Comparison of ENCODE assay signal across 8 cellular contexts in the genomic region with DNA sequence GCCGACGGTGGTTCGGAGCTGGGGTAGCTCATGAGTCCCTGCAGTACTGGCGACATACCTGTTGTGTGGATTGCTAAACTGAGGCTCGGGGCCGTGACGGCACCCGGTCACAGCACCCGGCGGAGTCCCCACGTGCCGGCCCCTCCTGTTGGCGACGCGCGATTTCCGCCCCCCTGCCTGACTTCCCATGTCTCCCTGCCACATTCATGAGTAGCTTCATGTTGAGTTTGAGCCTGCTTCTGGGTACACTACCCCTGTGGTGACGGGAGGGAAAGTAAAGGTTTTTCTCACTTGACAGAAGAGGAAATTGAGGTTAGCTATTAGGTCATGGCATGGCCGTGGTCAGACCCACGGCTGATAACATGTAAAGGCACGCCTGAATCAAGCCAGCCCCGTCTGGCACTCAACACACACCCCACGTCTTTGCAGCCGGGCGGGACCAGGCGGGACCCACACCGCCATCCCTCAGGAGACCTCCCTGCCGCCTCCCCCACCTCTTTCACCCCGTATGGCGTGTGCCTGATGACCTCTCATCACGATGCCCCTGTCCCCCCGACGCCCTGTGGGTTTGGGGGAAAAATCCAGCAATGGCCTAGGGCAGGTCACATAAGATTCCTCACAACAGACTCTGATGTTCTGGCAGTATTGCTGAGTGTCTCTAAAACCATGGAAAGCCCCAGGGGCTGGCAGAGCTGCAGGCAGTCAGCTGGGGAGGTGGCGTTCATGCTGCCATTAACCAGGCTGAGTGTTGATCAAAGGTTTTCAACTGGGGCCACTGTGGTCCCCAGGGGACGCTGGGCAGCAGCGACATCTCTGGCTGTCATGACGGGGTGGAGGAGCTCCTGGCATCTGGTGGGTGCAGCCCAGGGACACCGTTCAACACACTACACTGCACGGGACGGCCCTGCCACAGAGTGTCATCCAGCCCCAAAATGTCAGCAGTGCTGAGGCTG. TPM values are rescaled to one million over a fixed set of nuclear protein-coding genes. Genes with fewer than 3 reads are reported as not detected.
A peak's percentile ranks its signal among the peaks of the same experiment; 100 is the strongest.
DNase-seq lines count a peak whose midpoint lies in the region; ATAC-seq, FAIRE-seq and TF ChIP-seq lines count a peak whose summit lies in the region.

No MANE protein-coding gene starts in this region.

- no peak for TF ChIP-seq POLR2A in H54 (IDR thresholded peaks at IDR 0.05; ENCODE audit: low read depth, low read length)

- peaks cover 19% of the 10 kb centered on the region for H3K79me2 ChIP-seq in SU-DHL-6 (ENCODE audit: insufficient read depth, low read length)

- no peak overlapping the region for H2AFZ ChIP-seq in SU-DHL-6 (ENCODE audit: low read depth, low read length, severe bottlenecking)

- peaks cover 7 to 40% (median 28%) of the 10 kb centered on the region in 5 donors for H3K36me3 Mint-ChIP-seq in naive thymus-derived CD4-positive, alpha-beta T cell
- no peaks in the 10 kb centered on the region for H3K36me3 Mint-ChIP-seq in progenitor cell of endocrine pancreas (ENCODE audit: insufficient read depth)
- H3K36me3 Mint-ChIP-seq in glutamatergic neuron (ENCODE audit: unreplicated experiment) = no peaks in the 10 kb centered on the region

- no peak overlapping the region for H3K4me2 ChIP-seq in SU-DHL-6 (ENCODE audit: low read depth, low read length, poor library complexity, severe bottlenecking)

- H3K27ac ChIP-seq in SU-DHL-6 (ENCODE audit: low read depth, low read length) = peak overlapping the region; percentile 63
- no peak overlapping the region for H3K27ac ChIP-seq in naive thymus-derived CD4-positive, alpha-beta T cell (ENCODE audit: low read depth, low read length)

- no peak overlapping the region for H3K4me3 Mint-ChIP-seq in naive thymus-derived CD4-positive, alpha-beta T cell
- H3K4me3 Mint-ChIP-seq in progenitor cell of endocrine pancreas (ENCODE audit: low read depth) (no peak overlapping the region), glutamatergic neuron (ENCODE audit: unreplicated experiment) (no peak overlapping the region)

- no peaks in the 10 kb centered on the region for H3K27me3 ChIP-seq in SU-DHL-6 (ENCODE audit: low read length)
- no peaks in the 10 kb centered on the region for H3K27me3 ChIP-seq in naive thymus-derived CD4-positive, alpha-beta T cell (ENCODE audit: control insufficient read depth in 2 of 2, insufficient read depth in 2 of 2, low read length in 2 of 2)

- no peaks in the 10 kb centered on the region for H3K27me3 Mint-ChIP-seq in naive thymus-derived CD4-positive, alpha-beta T cell
- H3K27me3 Mint-ChIP-seq in progenitor cell of endocrine pancreas = peaks cover 8% of the 10 kb centered on the region
- no peaks in the 10 kb centered on the region for H3K27me3 Mint-ChIP-seq in glutamatergic neuron (ENCODE audit: unreplicated experiment)

- peaks cover 30% of the 10 kb centered on the region for H3F3A ChIP-seq in SU-DHL-6 (ENCODE audit: insufficient read depth)

- no peak for DNase-seq in naive thymus-derived CD4-positive, alpha-beta T cell
- DNase-seq in H54 (ENCODE audit: insufficient read length, low spot score) (no peak), progenitor cell of endocrine pancreas (ENCODE audit: low spot score, unreplicated experiment) (no peak), EL (no peak), glutamatergic neuron (no peak)

- intact Hi-C loops in naive thymus-derived CD4-positive, alpha-beta T cell (cut with micrococcal nuclease) = no loop called here

- H3K9me2 ChIP-seq in SU-DHL-6 (replicated peaks; ENCODE audit: insufficient read depth, low read length) = no peaks in the 10 kb centered on the region

- peaks cover 0 to 3% (median 0%) of the 10 kb centered on the region in 11 donors for H3K9me3 Mint-ChIP-seq in naive thymus-derived CD4-positive, alpha-beta T cell
- no peaks in the 10 kb centered on the region for H3K9me3 Mint-ChIP-seq in progenitor cell of endocrine pancreas (ENCODE audit: low read depth)
- peaks cover 5% of the 10 kb centered on the region for H3K9me3 Mint-ChIP-seq in glutamatergic neuron (ENCODE audit: unreplicated experiment)

- CTCF ChIA-PET in naive thymus-derived CD4-positive, alpha-beta T cell (lab: Charles Lee) = no interaction called here

- TF ChIP-seq CTCF in SU-DHL-6 (IDR thresholded peaks at IDR 0.05; ENCODE audit: insufficient read depth, low read length, poor library complexity, severe bottlenecking) = no peak
- no peak for TF ChIP-seq CTCF in progenitor cell of endocrine pancreas (IDR thresholded peaks at IDR 0.05; ENCODE audit: unreplicated experiment)
- TF ChIP-seq CTCF in glutamatergic neuron (IDR thresholded peaks at IDR 0.05; ENCODE audit: partially characterized antibody, unreplicated experiment) = no peak

- ATAC-seq in GM19035 (IDR thresholded peaks at IDR 0.05; ENCODE audit: unreplicated experiment) = peak; percentile 69
- ATAC-seq in HG02870 (IDR thresholded peaks at IDR 0.05; ENCODE audit: unreplicated experiment) = peak; percentile 77
- ATAC-seq in naive thymus-derived CD4-positive, alpha-beta T cell = peak; percentile 76

- H3K4me1 ChIP-seq in naive thymus-derived CD4-positive, alpha-beta T cell (ENCODE audit: control insufficient read depth in 2 of 2, insufficient read depth in 2 of 2, low read length in 2 of 2) = peaks cover 8 to 20% of the 10 kb centered on the region in 2 donors

- no peak for FAIRE-seq in H54 (lab: Jason Lieb, UNC)

- POLR2A ChIA-PET in naive thymus-derived CD4-positive, alpha-beta T cell (lab: Charles Lee) = no interaction called here

- H3K9me3 ChIP-seq in SU-DHL-6 (ENCODE audit: insufficient read depth, low read length) = no peaks in the 10 kb centered on the region
- H3K9me3 ChIP-seq in naive thymus-derived CD4-positive, alpha-beta T cell (ENCODE audit: control insufficient read depth in 2 of 3, low read length in 3 of 3) = no peaks in the 10 kb centered on the region

- no peak overlapping the region for H3K4me3 ChIP-seq in SU-DHL-6 (ENCODE audit: insufficient read depth, low read length, poor library complexity, severe bottlenecking)
- peak overlapping the region; percentile 2 for H3K4me3 ChIP-seq in naive thymus-derived CD4-positive, alpha-beta T cell (ENCODE audit: low read length)

- H3K27ac Mint-ChIP-seq in naive thymus-derived CD4-positive, alpha-beta T cell = peak overlapping the region in 6 of 9 donors; percentile 31 to 82 (median 69)
- no peak overlapping the region for H3K27ac Mint-ChIP-seq in progenitor cell of endocrine pancreas
- no peak overlapping the region for H3K27ac Mint-ChIP-seq in glutamatergic neuron (ENCODE audit: unreplicated experiment)

- H3K36me3 ChIP-seq in SU-DHL-6 (ENCODE audit: low read length) = no peaks in the 10 kb centered on the region
- peaks cover 0 to 47% (median 8%) of the 10 kb centered on the region in 3 experiments for H3K36me3 ChIP-seq in naive thymus-derived CD4-positive, alpha-beta T cell (ENCODE audit: control insufficient read depth in 2 of 3, insufficient read depth in 3 of 3, low read length in 3 of 3)

- H4K20me1 ChIP-seq in SU-DHL-6 (ENCODE audit: low read depth, low read length) = no peaks in the 10 kb centered on the region

- H3K9ac ChIP-seq in SU-DHL-6 (ENCODE audit: low read length) = no peak overlapping the region

- H3K4me1 Mint-ChIP-seq in naive thymus-derived CD4-positive, alpha-beta T cell = peaks cover 10 to 38% (median 33%) of the 10 kb centered on the region in 7 donors
- H3K4me1 Mint-ChIP-seq in progenitor cell of endocrine pancreas (ENCODE audit: low read depth) = no peaks in the 10 kb centered on the region
- H3K4me1 Mint-ChIP-seq in glutamatergic neuron (ENCODE audit: low read depth, unreplicated experiment) = no peaks in the 10 kb centered on the region

RNA-seq across cellular contexts. Expression of gene P2RY8, which starts 29.2 kb away (rescaled TPM):
- 100 to 1,000 TPM; 109 to 158 (median 122) TPM for total RNA-seq in naive thymus-derived CD4-positive, alpha-beta T cell
- polyA plus RNA-seq in naive thymus-derived CD4-positive, alpha-beta T cell = 100 to 1,000 TPM; 221 to 277 TPM
- total RNA-seq in progenitor cell of endocrine pancreas = not detected in 2 replicates
- 2.3 TPM for total RNA-seq in glutamatergic neuron (ENCODE audit: unreplicated experiment)

RNA-seq across cellular contexts. Expression of gene ASMTL, which starts 55.1 kb away (rescaled TPM):
- total RNA-seq in naive thymus-derived CD4-positive, alpha-beta T cell = 10 to 100 TPM; 30.9 to 50.0 (median 41.7) TPM
- polyA plus RNA-seq in naive thymus-derived CD4-positive, alpha-beta T cell = 10 to 100 TPM; 41.0 to 46.0 TPM
- total RNA-seq in progenitor cell of endocrine pancreas (24.5 and 26.2 TPM in 2 replicates), glutamatergic neuron (ENCODE audit: unreplicated experiment) (45.5 TPM)

Comparison
In these comparisons a context has a peak if more than half of its experiments do, and no peak if none do; other contexts are left out.
1. H3K27ac Mint-ChIP-seq: peak in naive thymus-derived CD4-positive, alpha-beta T cell (6 of 9); none in progenitor cell of endocrine pancreas (single experiment) and glutamatergic neuron (single experiment).
2. RNA of gene P2RY8, which starts 29.2 kb away (total RNA-seq): 109 to 158 TPM in naive thymus-derived CD4-positive, alpha-beta T cell; 2.3 TPM in glutamatergic neuron (single experiment) and not detected in progenitor cell of endocrine pancreas; every median in the first group is over 10 times any median in the second.
3. Peak in every context shown above with its lines, with median percentiles within 50 percentile points of each other: ATAC-seq.